Comparison of ENCODE assay signal across 23 cellular contexts in the genomic region with DNA sequence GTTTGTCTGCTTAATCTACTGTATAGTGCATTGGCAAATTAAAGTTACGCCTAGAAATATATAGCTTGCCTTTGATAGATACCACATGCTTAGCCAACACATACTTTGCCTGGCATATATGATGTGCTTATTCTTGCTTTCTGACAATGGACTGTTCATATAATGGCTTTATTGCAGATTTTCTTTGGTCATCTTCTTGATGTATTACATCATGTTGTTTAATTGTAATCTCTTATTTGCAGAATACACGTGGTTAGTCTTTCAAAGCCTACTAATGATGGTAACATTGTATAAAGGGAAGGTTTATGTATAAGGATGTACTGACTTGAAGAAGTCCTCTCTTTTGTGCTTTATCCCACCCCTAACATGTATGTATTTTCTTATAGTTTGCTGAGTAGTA.
"Had no signal": no experiment of that assay in that cellular context is flagged by ENCODE, and none has a peak within 500 bp of the region (broad histone marks: within the 10 kb centered on the region; RNA-seq: fewer than 3 reads in every experiment).

No MANE protein-coding gene starts in this region.

- H3K4me3 ChIP-seq: cardiac muscle cell, left lung, lung, pancreas, tibial artery had no signal

- H3K27me3 ChIP-seq: cardiac muscle cell, left lung, pancreas, tibial artery had no signal

- ATAC-seq: activated CD4-positive, alpha-beta T cell treated with anti-CD3 and anti-CD28 coated beads for 36 hours; left lung; naive thymus-derived CD4-positive, alpha-beta T cell; pancreas; right cardiac atrium; stimulated activated naive CD8-positive, alpha-beta T cell treated with anti-CD3 and anti-CD28 coated beads, Interleukin-15, Interleukin-2, amounts not matched to agents 100 U/mL and 50 U/mL, for 24 hours had no signal

- H3K9me3 ChIP-seq: left lung, pancreas, tibial artery had no signal

- H3K4me1 ChIP-seq: left lung, pancreas had no signal

- DNase-seq: activated B cell treated with CpG ODN at 0.5 μM for 24 hours; activated CD4-positive, alpha-beta T cell treated with anti-CD3 and anti-CD28 coated beads for 36 hours; activated CD4-positive, alpha-beta T cell treated with anti-CD3 and anti-CD28 coated beads, Interleukin-2, amount 50 U/mL, for 4 hours; activated CD8-positive, alpha-beta memory T cell treated with anti-CD3 and anti-CD28 coated beads for 24 hours; activated CD8-positive, alpha-beta memory T cell treated with anti-CD3 and anti-CD28 coated beads, Interleukin-2, amount 50 U/mL, for 4 hours; activated naive CD4-positive, alpha-beta T cell; activated naive CD8-positive, alpha-beta T cell treated with anti-CD3 and anti-CD28 coated beads for 36 hours; activated T-cell treated with anti-CD3 and anti-CD28 coated beads, Interleukin-2, amount 50 U/mL, for 24 hours; effector CD4-positive, alpha-beta T cell; erythroblast; foreskin fibroblast; kidney; left lung; naive thymus-derived CD4-positive, alpha-beta T cell; pancreas; right cardiac atrium; stimulated activated CD4-positive, alpha-beta T cell treated with anti-CD3 and anti-CD28 coated beads, Interleukin-4, amount 100 ng/mL, for 24 hours; stimulated activated naive CD8-positive, alpha-beta T cell treated with anti-CD3 and anti-CD28 coated beads, Interleukin-15, Interleukin-2, amounts not matched to agents 100 U/mL and 50 U/mL, for 24 hours; T-helper 1 cell; T-helper 9 cell; tibial artery had no signal

- H3K27ac ChIP-seq: cardiac muscle cell, left lung, pancreas, tibial artery had no signal

- H3K36me3 ChIP-seq: cardiac muscle cell, left lung, pancreas, tibial artery had no signal
